In the genomic region with DNA sequence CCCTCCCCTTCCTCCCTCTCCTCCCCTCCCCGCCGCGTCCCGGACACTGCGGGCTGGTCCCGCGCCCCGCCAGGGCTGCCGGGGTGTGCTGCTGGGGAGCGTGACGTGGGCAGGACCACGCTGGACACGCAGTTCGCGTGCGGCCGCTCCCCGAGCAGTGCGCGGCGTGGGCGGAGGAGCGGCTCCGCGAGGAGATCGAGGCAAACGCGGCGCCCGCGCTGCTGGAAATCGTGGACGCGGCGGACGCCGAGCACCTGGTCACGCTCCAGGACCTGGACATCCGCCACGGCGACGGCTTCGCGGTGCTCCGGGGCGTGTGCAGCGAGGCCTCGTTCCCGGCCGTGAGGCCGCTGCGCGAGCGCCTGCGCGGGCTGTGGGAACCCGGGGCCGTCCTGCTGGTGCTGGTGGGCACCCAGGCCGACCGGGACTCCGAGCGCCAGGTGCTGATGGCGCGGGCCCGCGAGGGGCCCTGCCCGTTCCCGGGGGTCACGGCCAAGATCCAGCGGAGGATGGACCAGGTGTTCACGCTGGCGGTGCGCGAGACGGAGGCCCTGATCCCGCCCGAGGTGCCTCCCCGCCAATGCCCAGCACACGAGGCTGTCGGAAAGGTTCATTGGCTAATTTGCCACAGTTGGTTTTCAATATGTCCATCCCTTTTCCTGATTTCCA, we compare ENCODE assay signal across 9 cellular contexts.
DNase-seq lines count a peak whose midpoint lies in the region; ATAC-seq and TF ChIP-seq lines count a peak whose summit lies in the region.
"Had no signal": no experiment of that assay in that cellular context is flagged by ENCODE, and none has a peak within 500 bp of the region (broad histone marks: within the 10 kb centered on the region; RNA-seq: fewer than 3 reads in every experiment).

No MANE protein-coding gene starts in this region.

- H3K4me1 ChIP-seq in HUES6 (ENCODE audit: control insufficient read depth, insufficient read depth, low read length) (peaks cover 16% of the 10 kb centered on the region), colonic mucosa (no peaks in the 10 kb centered on the region), stomach (peaks cover 4 to 17% (median 12%) of the 10 kb centered on the region in 4 donors)

- H3K27me3 ChIP-seq in HUES6 (ENCODE audit: control insufficient read depth, insufficient read depth, low read length): peaks cover 23% of the 10 kb centered on the region
- peaks cover 9% of the 10 kb centered on the region for H3K27me3 ChIP-seq in colonic mucosa
- peaks cover 0 to 24% (median 18%) of the 10 kb centered on the region in 3 donors for H3K27me3 ChIP-seq in stomach

- TF ChIP-seq EP300 in stomach (IDR thresholded peaks at IDR 0.05): no peak

- peak overlapping the region; percentile 32 for H3K9ac ChIP-seq in HUES6 (ENCODE audit: low read length)
- peak overlapping the region in 1 of 2 donors; percentile 56 for H3K9ac ChIP-seq in colonic mucosa (ENCODE audit: low read depth in 2 of 2, low read length in 2 of 2)

- TF ChIP-seq CTCF in colonic mucosa (IDR thresholded peaks at IDR 0.05): no peak
- no peak for TF ChIP-seq CTCF in stomach (IDR thresholded peaks at IDR 0.05)

- intact Hi-C loops in colonic mucosa (cut with DNase I) (no loop called here), left colon (cut with DNase I, micrococcal nuclease) (no loop called here), stomach (cut with DNase I; ENCODE audit: low total_unique reads) (no loop called here)

- DNase-seq in colonic mucosa: no peak
- DNase-seq in left colon: no peak
- peak; percentile 39 for DNase-seq in stomach
- DNase-seq in HCEC 1CT: no peak
- no peak for DNase-seq in NCI-H2196 treated with DMSO at 0.1 percent for 48 hours (lab: John Stamatoyannopoulos, UW; ENCODE audit: unreplicated experiment)
- no peak for DNase-seq in effector CD4-positive, alpha-beta T cell
- DNase-seq: NCI-H774 had no signal

- ATAC-seq in left colon (peak; percentile 17), GM18502 (IDR thresholded peaks at IDR 0.05; ENCODE audit: poor library complexity, unreplicated experiment) (no peak)

- TF ChIP-seq POLR2A in stomach (IDR thresholded peaks at IDR 0.05): no peak

- no peak overlapping the region for H3K27ac ChIP-seq in HUES6 (ENCODE audit: low read depth, low read length)
- H3K27ac ChIP-seq in colonic mucosa: peak overlapping the region; percentile 66
- H3K27ac ChIP-seq in stomach: peak overlapping the region; percentile 57 to 90 (median 87)

- peak overlapping the region; percentile 84 for H3K4me3 ChIP-seq in HUES6 (ENCODE audit: low read depth, low read length)
- H3K4me3 ChIP-seq in colonic mucosa: peak overlapping the region; percentile 31
- peak overlapping the region; percentile 44 to 51 (median 48) for H3K4me3 ChIP-seq in stomach

- H3K36me3 ChIP-seq in HUES6 (ENCODE audit: control insufficient read depth, insufficient read depth, low read length): no peaks in the 10 kb centered on the region
- H3K36me3 ChIP-seq in colonic mucosa: no peaks in the 10 kb centered on the region
- no peaks in the 10 kb centered on the region for H3K36me3 ChIP-seq in stomach

- H3K9me3 ChIP-seq in HUES6 (ENCODE audit: control insufficient read depth, insufficient read depth, low read depth, low read length) (peaks cover 30% of the 10 kb centered on the region), colonic mucosa (no peaks in the 10 kb centered on the region), stomach (peaks cover 16 to 38% (median 19%) of the 10 kb centered on the region in 4 donors)

- 3 to 32% (median 10%) methylated on average over 10 to 80 of the region's 80 CpGs for WGBS in stomach, 5 donors

Comparison
In these comparisons a context has a peak if more than half of its experiments do, and no peak if none do; other contexts are left out.
1. H3K4me3 ChIP-seq: peak in every context shown above with its lines; median percentile 84 in HUES6; 48 in stomach; 31 in colonic mucosa.